18 cellular contexts compared by ENCODE assay signal in the genomic region with DNA sequence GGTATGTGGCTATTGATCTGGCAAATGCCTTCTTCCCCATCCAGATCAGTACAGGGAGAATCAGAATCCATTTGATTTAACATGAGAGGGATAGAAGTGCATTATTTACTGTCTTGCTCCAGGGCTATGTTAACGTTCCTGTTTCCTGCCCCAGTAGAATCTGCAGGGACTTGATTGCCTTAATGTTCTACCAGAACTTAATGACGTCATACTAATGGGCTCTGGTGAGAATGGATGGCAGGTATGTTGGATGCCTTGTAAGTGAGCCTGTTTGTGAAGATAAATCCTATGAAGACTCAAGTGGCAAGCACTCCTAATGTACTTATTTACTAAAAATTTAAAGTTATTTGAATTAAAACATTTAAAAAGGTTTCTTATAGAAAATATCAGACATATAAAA. TPM values are rescaled to one million over a fixed set of nuclear protein-coding genes. Genes with fewer than 3 reads are reported as not detected.
A peak's percentile ranks its signal among the peaks of the same experiment; 100 is the strongest.
DNase-seq lines count a peak whose midpoint lies in the region; ATAC-seq, FAIRE-seq and TF ChIP-seq lines count a peak whose summit lies in the region.
"Had no signal": no experiment of that assay in that cellular context is flagged by ENCODE, and none has a peak within 500 bp of the region (broad histone marks: within the 10 kb centered on the region; RNA-seq: fewer than 3 reads in every experiment).

No MANE protein-coding gene starts in this region.

- BruUV-seq in HepG2 (replicated peaks; lab: Mats Ljungman, UMichigan): no TSS peak

- no peak overlapping the region for H2AFZ ChIP-seq in HepG2 (ENCODE audit: low read length)
- no peak overlapping the region for H2AFZ ChIP-seq in SK-N-SH (ENCODE audit: low read depth)
- H2AFZ ChIP-seq: GM23248 had no signal

- 0% methylated on average over 2 of the region's 2 CpGs for WGBS in HepG2 (ENCODE audit: low lambda C conversion rate)
- 20% methylated on average over 2 of the region's 2 CpGs for WGBS in right lobe of liver (ENCODE audit: insufficient coverage, low coverage, low lambda C conversion rate, missing lambda C conversion rate)
- 2% methylated on average over 2 of the region's 2 CpGs for WGBS in SK-N-SH (ENCODE audit: low lambda C conversion rate)

- H3K9me2 ChIP-seq in SK-N-SH: no peaks in the 10 kb centered on the region

- intact Hi-C loops in HepG2 (cut with micrococcal nuclease; ENCODE audit: unreplicated experiment) (no loop called here), right lobe of liver (cut with DNase I) (no loop called here), left cardiac atrium (cut with DNase I) (no loop called here)

- no peak overlapping the region for H3K4me3 ChIP-seq in HepG2 (replicated peaks in 1 of 3; ENCODE audit: insufficient read depth in 1 of 3, low read depth in 2 of 3, low read length in 3 of 3)
- H3K4me3 ChIP-seq in right lobe of liver: no peak overlapping the region
- no peak overlapping the region for H3K4me3 ChIP-seq in SK-N-SH (ENCODE audit: low read depth in 2 of 2, low read length in 1 of 2)
- H3K4me3 ChIP-seq: GM23248 had no signal

- H3F3A ChIP-seq in SK-N-SH (replicated peaks; ENCODE audit: insufficient read depth): no peaks in the 10 kb centered on the region

- H3K27me3 ChIP-seq in HepG2 (ENCODE audit: control insufficient read depth in 1 of 2, insufficient read depth in 2 of 2, low read length in 2 of 2) (no peaks in the 10 kb centered on the region), right lobe of liver (no peaks in the 10 kb centered on the region), SK-N-SH (ENCODE audit: insufficient read depth) (no peaks in the 10 kb centered on the region)

- H3K9me3 ChIP-seq in HepG2 (ENCODE audit: low read length): no peaks in the 10 kb centered on the region
- H3K9me3 ChIP-seq in right lobe of liver: no peaks in the 10 kb centered on the region
- no peaks in the 10 kb centered on the region for H3K9me3 ChIP-seq in SK-N-SH

- no peaks in the 10 kb centered on the region for H3K36me3 ChIP-seq in HepG2 (replicated peaks in 1 of 2; ENCODE audit: control insufficient read depth in 1 of 2, insufficient read depth in 2 of 2, low read length in 2 of 2)
- no peaks in the 10 kb centered on the region for H3K36me3 ChIP-seq in right lobe of liver
- no peaks in the 10 kb centered on the region for H3K36me3 ChIP-seq in SK-N-SH (replicated peaks in 1 of 2; ENCODE audit: control insufficient read depth in 1 of 2, insufficient read depth in 2 of 2, low read length in 1 of 2)

- CTCF ChIA-PET in HepG2 (lab: Yijun Ruan, JAX; ENCODE audit: low intra/inter-chr PET ratio, low total read pairs): no interaction called here
- CTCF ChIA-PET in SK-N-SH (lab: Yijun Ruan, JAX): interaction anchor here (1.7 kb wide), 1 partner anchor 13 kb away, joined by 7 read pairs; no protein-coding TSS in a partner anchor

- H3K79me2 ChIP-seq in HepG2 (ENCODE audit: insufficient read depth, low read length): no peaks in the 10 kb centered on the region
- H3K79me2 ChIP-seq in SK-N-SH (ENCODE audit: insufficient read depth): no peaks in the 10 kb centered on the region

- no peak overlapping the region for H3K4me2 ChIP-seq in HepG2 (ENCODE audit: low read depth, low read length)
- no peak overlapping the region for H3K4me2 ChIP-seq in SK-N-SH

- TF ChIP-seq CTCF in HepG2 (CRISPR knock-in tag; IDR thresholded peaks at IDR 0.05) (no peak), right lobe of liver (IDR thresholded peaks at IDR 0.05) (no peak), SK-N-SH (IDR thresholded peaks at IDR 0.05) (no peak)

- no peak for TF ChIP-seq POLR2A in HepG2 (IDR thresholded peaks at IDR 0.05; ENCODE audit: insufficient read depth in 1 of 2, low read depth in 2 of 2, low read length in 2 of 2)
- TF ChIP-seq POLR2A in right lobe of liver (IDR thresholded peaks at IDR 0.05): no peak

- H3K9ac ChIP-seq in HepG2 (ENCODE audit: insufficient read depth, low read depth, low read length): no peak overlapping the region
- no peak overlapping the region for H3K9ac ChIP-seq in SK-N-SH
- H3K9ac ChIP-seq: GM23248 had no signal

- TF ChIP-seq EP300 in HepG2 (IDR thresholded peaks at IDR 0.05; ENCODE audit: low read depth in 2 of 2, low read length in 2 of 2) (no peak), HepG2 (CRISPR knock-in tag; IDR thresholded peaks at IDR 0.05; ENCODE audit: borderline replicate concordance) (no peak), SK-N-SH (IDR thresholded peaks at IDR 0.05; ENCODE audit: borderline replicate concordance in 1 of 2, low read depth in 1 of 2, low read length in 1 of 2) (peak in 1 of 2 experiments; percentile 65; a peak in 2 of 4 replicates)

- no peaks in the 10 kb centered on the region for H4K20me1 ChIP-seq in HepG2 (ENCODE audit: insufficient read depth, low read length)
- no peaks in the 10 kb centered on the region for H4K20me1 ChIP-seq in SK-N-SH (ENCODE audit: insufficient read depth)

- H3K4me1 ChIP-seq in HepG2 (ENCODE audit: insufficient read depth, low read length): no peaks in the 10 kb centered on the region
- H3K4me1 ChIP-seq in right lobe of liver: no peaks in the 10 kb centered on the region
- H3K4me1 ChIP-seq in SK-N-SH (ENCODE audit: control insufficient read depth in 1 of 2, insufficient read depth in 2 of 2, low read depth in 1 of 2, low read length in 1 of 2): peaks cover 0 to 6% of the 10 kb centered on the region in 2 experiments; a peak in 2 of 4 replicates
- H3K4me1 ChIP-seq: Caco-2 had no signal

- no peak for ATAC-seq in HepG2
- ATAC-seq in right lobe of liver: no peak
- no peak for ATAC-seq in left cardiac atrium

- DNase-seq in HepG2 (ENCODE audit: low spot score) (no peak), right lobe of liver (no peak), SK-N-SH (peak; percentile 34), islet precursor cell (peak; percentile 55), COLO829 (ENCODE audit: low spot score) (no peak), left cardiac atrium (no peak)
- DNase-seq: C1 segment of cervical spinal cord; Caco-2; CD4-positive, CD25-positive, alpha-beta regulatory T cell; CD8-positive, alpha-beta memory T cell; GM23248; HCEC 1CT; HFFc6 had no signal

- in situ Hi-C loops in HepG2 (cut with HindIII; ENCODE audit: extremely low pct_ligation_motif_present, low pct_unique_long_range_greater_than_20kb): no loop called here

- FAIRE-seq in HepG2 (lab: Jason Lieb, UNC): no peak
- FAIRE-seq: D721Med, G401.6, GM12892, GM18507, H54 had no signal

- H3K27ac ChIP-seq in HepG2 (ENCODE audit: extremely low read length, insufficient read depth, low read length) (no peak overlapping the region), right lobe of liver (no peak overlapping the region), SK-N-SH (ENCODE audit: low read depth in 2 of 2, low read length in 1 of 2) (peak overlapping the region in 1 of 2 experiments; percentile 2; a peak in 1 of 4 replicates)
- H3K27ac ChIP-seq: GM23248 had no signal

- POLR2A ChIA-PET in HepG2 (lab: Yijun Ruan, JAX): no interaction called here
- POLR2A ChIA-PET in SK-N-SH (lab: Yijun Ruan, JAX): interaction anchor here (0.6 kb wide), 1 partner anchor 1529 kb away, joined by 6 read pairs; no protein-coding TSS in a partner anchor

- no peak for TF ChIP-seq RAD21 in HepG2 (CRISPR knock-in tag; IDR thresholded peaks at IDR 0.05)
- no peak for TF ChIP-seq RAD21 in SK-N-SH (IDR thresholded peaks at IDR 0.05; ENCODE audit: low read length)

TF ChIP-seq in HepG2, 621 proteins besides CTCF, POLR2A, EP300 and RAD21:
- TF ChIP-seq CREB1 (IDR thresholded peaks at IDR 0.05) (peak; percentile 88), CREB1 (CRISPR knock-in tag; IDR thresholded peaks at IDR 0.05) (no peak), ATF7 (IDR thresholded peaks at IDR 0.05) (peak; percentile 97), ATF7 (CRISPR knock-in tag; IDR thresholded peaks at IDR 0.05) (no peak), MATR3 (CRISPR knock-in tag; IDR thresholded peaks at IDR 0.05) (no peak)

TF ChIP-seq in SK-N-SH, 30 proteins besides CTCF, POLR2A, EP300 and RAD21 (continues in another document):
- TF ChIP-seq, protein P1, sequence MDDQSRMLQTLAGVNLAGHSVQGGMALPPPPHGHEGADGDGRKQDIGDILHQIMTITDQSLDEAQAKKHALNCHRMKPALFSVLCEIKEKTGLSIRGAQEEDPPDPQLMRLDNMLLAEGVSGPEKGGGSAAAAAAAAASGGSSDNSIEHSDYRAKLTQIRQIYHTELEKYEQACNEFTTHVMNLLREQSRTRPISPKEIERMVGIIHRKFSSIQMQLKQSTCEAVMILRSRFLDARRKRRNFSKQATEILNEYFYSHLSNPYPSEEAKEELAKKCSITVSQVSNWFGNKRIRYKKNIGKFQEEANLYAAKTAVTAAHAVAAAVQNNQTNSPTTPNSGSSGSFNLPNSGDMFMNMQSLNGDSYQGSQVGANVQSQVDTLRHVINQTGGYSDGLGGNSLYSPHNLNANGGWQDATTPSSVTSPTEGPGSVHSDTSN (IDR thresholded peaks at IDR 0.05): no peak

RNA-seq across cellular contexts. Expression of a gene that starts 44.5 kb away (rescaled TPM):
- total RNA-seq in HepG2 (2016; rRNA removed; fragmentation: Illumina TruSeq; extraction: Trizol): 86.8 and 113 TPM in 2 replicates
- 29.7 and 33.8 TPM in 2 replicates for total RNA-seq in HepG2 (2016; cell fraction: cytosol; rRNA removed; fragmentation: Illumina TruSeq; extraction: Trizol; ENCODE audit: low read depth)
- total RNA-seq in HepG2 (2016; cell fraction: insoluble cytoplasmic fraction; rRNA removed; fragmentation: Illumina TruSeq; extraction: Trizol): 87.0 and 114 TPM in 2 replicates
- total RNA-seq in HepG2 (2016; cell fraction: membrane; rRNA removed; fragmentation: Illumina TruSeq; extraction: Trizol): 54.7 and 58.0 TPM in 2 replicates
- total RNA-seq in HepG2 (2016; cell fraction: nucleus; rRNA removed; fragmentation: Illumina TruSeq; extraction: Trizol): 52.8 and 60.4 TPM in 2 replicates
- 27.1 and 32.7 TPM in 2 replicates for polyA plus RNA-seq in HepG2 (2011; rRNA removed)
- polyA plus RNA-seq in HepG2 (2011; cell fraction: cytosol; rRNA removed): 23.8 and 33.2 TPM in 2 replicates
- 10.2 and 11.3 TPM in 2 replicates for polyA plus RNA-seq in HepG2 (2011; cell fraction: nucleus; rRNA removed)
- polyA plus RNA-seq in HepG2 (2012): 39.2 and 41.8 TPM in 2 replicates
- polyA plus RNA-seq in HepG2 (2016; cell fraction: cytosol; fragmentation: Illumina TruSeq; extraction: Trizol; ENCODE audit: low read depth): 26.9 and 31.2 TPM in 2 replicates
- polyA plus RNA-seq in HepG2 (2016; cell fraction: insoluble cytoplasmic fraction; fragmentation: Illumina TruSeq; extraction: Trizol; ENCODE audit: low read depth): 106 and 107 TPM in 2 replicates
- polyA plus RNA-seq in HepG2 (2016; cell fraction: membrane; fragmentation: Illumina TruSeq; extraction: Trizol; ENCODE audit: low read depth): 40.2 and 43.6 TPM in 2 replicates
- 40.1 and 42.8 TPM in 2 replicates for polyA plus RNA-seq in HepG2 (2016; cell fraction: nucleus; fragmentation: Illumina TruSeq; extraction: Trizol; ENCODE audit: insufficient read depth, low read depth)
- 16.7 and 45.4 TPM in 2 replicates for polyA minus RNA-seq in HepG2 (2011; rRNA and poly(A)+ RNA removed; ENCODE audit: low replicate concordance)
- polyA minus RNA-seq in HepG2 (2011; cell fraction: cytosol; rRNA and poly(A)+ RNA removed): 22.4 and 36.4 TPM in 2 replicates
- polyA minus RNA-seq in HepG2 (2011; cell fraction: nucleus; rRNA and poly(A)+ RNA removed): 50.9 and 57.8 TPM in 2 replicates
- 10 to 100 TPM; 16.5 to 42.6 (median 21.6) TPM for total RNA-seq in right lobe of liver
- polyA plus RNA-seq in SK-N-SH (2012; rRNA removed): 97.1 and 119 TPM in 2 replicates
- polyA plus RNA-seq in SK-N-SH (2012; cell fraction: cytosol; rRNA removed): 135 and 141 TPM in 2 replicates
- polyA plus RNA-seq in SK-N-SH (2012; cell fraction: nucleus; rRNA removed): 25.0 and 44.7 TPM in 2 replicates
- 100 to 1,000 TPM; 127 to 145 TPM for total RNA-seq in left cardiac atrium

Comparison
In these comparisons a context has a peak if more than half of its experiments do, and no peak if none do; other contexts are left out.
1. DNase-seq: peak in SK-N-SH (single experiment) and islet precursor cell (single experiment); none in HepG2 (single experiment), right lobe of liver (0 of 3), COLO829 (single experiment) and left cardiac atrium (single experiment).